8 cellular contexts compared by ENCODE assay signal in the genomic region with DNA sequence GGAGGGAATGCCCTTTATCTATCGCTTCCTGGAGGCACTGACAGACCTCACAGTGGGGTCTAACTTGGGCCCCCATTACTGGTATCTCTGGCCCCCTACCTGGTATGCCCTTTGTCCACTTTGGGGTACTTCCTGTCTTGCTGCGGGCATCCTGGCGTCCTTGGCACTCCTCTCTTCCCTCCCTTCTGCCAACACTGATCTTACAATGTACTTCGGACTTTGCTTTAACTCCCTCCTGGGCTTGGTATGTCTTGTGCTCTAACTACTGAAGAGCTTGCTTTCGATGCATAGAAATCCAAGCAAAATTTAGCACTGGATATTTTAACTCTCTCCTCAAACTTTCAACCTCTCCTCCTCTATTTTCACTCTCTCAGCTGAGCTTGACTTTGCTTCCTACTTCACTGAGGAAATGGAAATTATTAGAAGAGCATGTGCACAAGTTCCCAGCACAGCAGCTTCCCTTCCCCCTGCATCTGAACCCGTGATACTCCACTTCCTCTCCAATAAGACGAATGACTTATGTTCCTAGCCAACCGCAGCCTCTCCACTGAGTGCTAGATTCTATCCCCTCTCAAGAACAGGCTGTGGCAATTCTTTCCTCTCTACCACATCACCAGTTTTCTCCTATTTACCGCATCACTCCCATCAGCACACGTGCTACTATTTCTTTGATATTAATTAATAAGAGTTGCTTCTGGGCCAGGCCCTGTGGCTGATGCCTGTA.
DNase-seq lines count a peak whose midpoint lies in the region; ATAC-seq and TF ChIP-seq lines count a peak whose summit lies in the region.

No MANE protein-coding gene starts in this region.

- TF ChIP-seq CTCF in foreskin fibroblast (IDR thresholded peaks at IDR 0.05; ENCODE audit: low read depth, low read length), result no peak

- no peak overlapping the region for H3K4me3 ChIP-seq in foreskin fibroblast (ENCODE audit: low read depth in 1 of 2, low read length in 2 of 2)

- DNase-seq in SIG-M5 treated with dmso at 0.1 percent for 504 hours (lab: John Stamatoyannopoulos, UW; ENCODE audit: unreplicated experiment), result peak; percentile 76
- DNase-seq in foreskin fibroblast, result peak; percentile 44 to 51
- peak; percentile 36 for DNase-seq in stimulated activated CD4-positive, alpha-beta T cell treated with anti-CD3 and anti-CD28 coated beads, Interleukin-1b, Interleukin-23, amount 100 ng/mL, for 48 hours
- DNase-seq in NCI-H128 (lab: John Stamatoyannopoulos, UW; ENCODE audit: unreplicated experiment), result no peak

- ATAC-seq in GM19395 (IDR thresholded peaks at IDR 0.05; ENCODE audit: unreplicated experiment) (peak; percentile 69), GM19455 (IDR thresholded peaks at IDR 0.05; ENCODE audit: unreplicated experiment) (no peak), GM21723 (IDR thresholded peaks at IDR 0.05; ENCODE audit: unreplicated experiment) (no peak), GM18870 (IDR thresholded peaks at IDR 0.05; ENCODE audit: unreplicated experiment) (no peak)
